Comparison of ENCODE assay signal across 9 cellular contexts in the genomic region with DNA sequence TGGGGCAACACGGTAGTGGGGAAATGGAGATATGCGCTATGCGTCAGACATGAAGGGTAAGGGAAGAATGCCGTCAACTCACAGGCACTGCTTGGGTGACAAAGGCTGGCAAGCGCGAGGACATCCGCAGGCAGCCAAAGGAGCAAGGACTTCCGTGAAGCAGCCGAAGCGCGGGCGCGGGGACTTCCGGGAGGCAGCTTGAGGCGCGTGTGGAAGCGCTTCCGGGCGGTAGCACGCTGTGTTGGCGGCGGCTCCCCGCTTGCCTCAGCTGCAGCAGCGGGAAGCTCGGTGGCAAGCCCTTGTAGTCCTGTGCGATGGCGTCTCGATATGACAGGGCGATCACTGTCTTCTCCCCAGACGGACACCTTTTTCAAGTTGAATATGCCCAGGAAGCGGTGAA. TPM values are rescaled to one million over a fixed set of nuclear protein-coding genes. Genes with fewer than 3 reads are reported as not detected.
DNase-seq lines count a peak whose midpoint lies in the region; ATAC-seq and TF ChIP-seq lines count a peak whose summit lies in the region.
"Had no signal": no experiment of that assay in that cellular context is flagged by ENCODE, and none has a peak within 500 bp of the region (broad histone marks: within the 10 kb centered on the region; RNA-seq: fewer than 3 reads in every experiment).

A gene (plus strand): TSS at position 218 of the 400 bp plus-strand sequence. CDS start 97 bp downstream, at position 315.

- no peak for TF ChIP-seq CTCF in tibial artery (IDR thresholded peaks at IDR 0.05)

- H3K27ac ChIP-seq in tibial artery = no peak within 1 kb of the TSS
- H3K27ac ChIP-seq: cardiac muscle cell had no signal

- no peaks in the 10 kb centered on the region for H3K9me3 ChIP-seq in tibial artery

- no peaks in the 10 kb centered on the region for H3K9me3 Mint-ChIP-seq in activated CD4-positive, alpha-beta memory T cell treated with anti-CD3 and anti-CD28 coated beads for 36 hours

- no peaks in the 10 kb centered on the region for H3K27me3 Mint-ChIP-seq in activated CD4-positive, alpha-beta memory T cell treated with anti-CD3 and anti-CD28 coated beads for 36 hours

- H3K4me3 Mint-ChIP-seq in activated CD4-positive, alpha-beta memory T cell treated with anti-CD3 and anti-CD28 coated beads for 36 hours = peak within 1 kb of the TSS; percentile 70

- no peak within 1 kb of the TSS for H3K4me3 ChIP-seq in tibial artery
- H3K4me3 ChIP-seq: cardiac muscle cell had no signal

- peak; percentile 72 for DNase-seq in activated CD4-positive, alpha-beta memory T cell treated with anti-CD3 and anti-CD28 coated beads for 36 hours
- DNase-seq in fibroblast of gingiva (ENCODE audit: low read depth) = peak; percentile 2
- peak; percentile 3 for DNase-seq in stimulated activated CD8-positive, alpha-beta memory T cell treated with anti-CD3 and anti-CD28 coated beads, Interleukin-12 subunit alpha, Interleukin-12 subunit beta, amount 100 ng/mL, for 24 hours (ENCODE audit: extremely low read depth)
- DNase-seq in tibial artery = no peak

- H3K27me3 ChIP-seq in tibial artery = no peaks in the 10 kb centered on the region
- H3K27me3 ChIP-seq: cardiac muscle cell had no signal

- intact Hi-C loops in activated CD4-positive, alpha-beta memory T cell treated with anti-CD3 and anti-CD28 coated beads for 36 hours (cut with micrococcal nuclease) = loop anchor here (1.0 kb wide), 1 partner anchor 43 kb away; a partner anchor contains a TSS
- intact Hi-C loops in tibial artery (cut with DNase I; ENCODE audit: low total_unique reads) = no loop called here

- H3K36me3 Mint-ChIP-seq in activated CD4-positive, alpha-beta memory T cell treated with anti-CD3 and anti-CD28 coated beads for 36 hours = peaks cover 2% of the 10 kb centered on the region

- CTCF ChIA-PET in activated CD4-positive, alpha-beta memory T cell treated with anti-CD3 and anti-CD28 coated beads for 36 hours (lab: Charles Lee) = no interaction called here

- ATAC-seq in GM21367 (IDR thresholded peaks at IDR 0.05; ENCODE audit: unreplicated experiment) = peak; percentile 63
- no peak for ATAC-seq in HG03095 (IDR thresholded peaks at IDR 0.05; ENCODE audit: unreplicated experiment)
- no peak for ATAC-seq in HG02970 (IDR thresholded peaks at IDR 0.05; ENCODE audit: low FRiP score, unreplicated experiment)
- ATAC-seq in GM19397 (IDR thresholded peaks at IDR 0.05; ENCODE audit: unreplicated experiment) = no peak

- H3K4me1 Mint-ChIP-seq in activated CD4-positive, alpha-beta memory T cell treated with anti-CD3 and anti-CD28 coated beads for 36 hours (ENCODE audit: low read depth) = no peaks in the 10 kb centered on the region

- H3K4me1 ChIP-seq in tibial artery = no peaks in the 10 kb centered on the region

- POLR2A ChIA-PET in activated CD4-positive, alpha-beta memory T cell treated with anti-CD3 and anti-CD28 coated beads for 36 hours (lab: Charles Lee) = no interaction called here

- H3K27ac Mint-ChIP-seq in activated CD4-positive, alpha-beta memory T cell treated with anti-CD3 and anti-CD28 coated beads for 36 hours = peak within 1 kb of the TSS; percentile 78

- no peaks in the 10 kb centered on the region for H3K36me3 ChIP-seq in tibial artery
- H3K36me3 ChIP-seq: cardiac muscle cell had no signal

RNA-seq across cellular contexts. Expression of the gene that starts here (rescaled TPM):
- 1 to 10 TPM; 1.3 to 1.7 TPM for total RNA-seq in activated CD4-positive, alpha-beta memory T cell treated with anti-CD3 and anti-CD28 coated beads for 36 hours
- total RNA-seq: cardiac muscle cell had no signal

Comparison
In these comparisons a context has a peak if more than half of its experiments do, and no peak if none do; other contexts are left out.
1. DNase-seq: peak in activated CD4-positive, alpha-beta memory T cell treated with anti-CD3 and anti-CD28 coated beads for 36 hours (single experiment), fibroblast of gingiva (single experiment) and stimulated activated CD8-positive, alpha-beta memory T cell treated with anti-CD3 and anti-CD28 coated beads, Interleukin-12 subunit alpha, Interleukin-12 subunit beta, amount 100 ng/mL, for 24 hours (single experiment); none in tibial artery (0 of 2).